ENCODE assay signal across 1 cellular context in genomic region chr12:75721231-75721641, GRCh38.
TF ChIP-seq lines count a peak whose summit lies in the region.

No MANE protein-coding gene starts in this region.

TF ChIP-seq in SK-N-SH treated with all-trans-retinoic acid at 6 μM for 48 hours, 23 proteins besides CTCF, POLR2A, EP300 and RAD21 (continued from another document):
- TF ChIP-seq POU6F1 (CRISPR knock-in tag; IDR thresholded peaks at IDR 0.05; ENCODE audit: borderline replicate concordance, low read depth) (no peak), TSHZ2 (CRISPR knock-in tag; IDR thresholded peaks at IDR 0.05) (0 out of 2 replicates have a peak, but pooled peaks have one; percentile 7), SNAI2 (CRISPR knock-in tag; IDR thresholded peaks at IDR 0.05) (no peak), ZNF565 (CRISPR knock-in tag; conservative IDR thresholded peaks at IDR 0.05; ENCODE audit: low read depth) (no peak), ESRRG (CRISPR knock-in tag; IDR thresholded peaks at IDR 0.05) (no peak), ISL1 (CRISPR knock-in tag; IDR thresholded peaks at IDR 0.05) (peak; percentile 11; the same call in 1 of the 2 replicates), ZNF70 (CRISPR knock-in tag; IDR thresholded peaks at IDR 0.05) (no peak), TCF4 (CRISPR knock-in tag; IDR thresholded peaks at IDR 0.05; ENCODE audit: borderline replicate concordance) (no peak), ZNF8 (CRISPR knock-in tag; IDR thresholded peaks at IDR 0.05) (no peak), GLIS3 (CRISPR knock-in tag; IDR thresholded peaks at IDR 0.05) (no peak), CSDC2 (CRISPR knock-in tag; IDR thresholded peaks at IDR 0.05) (no peak)
